ENCODE assay signal across 25 cellular contexts in the genomic region with DNA sequence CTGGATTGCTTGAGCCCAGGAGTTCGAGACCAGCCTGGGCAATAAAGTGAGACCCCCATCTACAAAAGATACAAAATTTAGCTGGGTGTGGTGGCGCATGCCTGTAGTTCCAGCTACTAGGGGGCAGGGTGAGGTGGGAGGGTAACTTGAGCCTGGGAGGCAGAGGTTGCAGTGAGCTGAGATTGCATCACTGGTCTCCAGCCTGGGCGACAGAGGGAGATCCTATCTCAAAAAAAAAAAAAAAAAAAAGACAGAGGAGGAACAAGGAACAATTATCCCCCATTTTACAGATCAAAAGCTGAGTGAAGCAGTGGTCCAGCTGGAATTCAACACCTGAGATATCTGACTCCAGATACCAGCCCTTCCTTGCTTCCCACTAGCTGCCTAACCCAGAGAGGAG. TPM values are rescaled to one million over a fixed set of nuclear protein-coding genes. Genes with fewer than 3 reads are reported as not detected.
A peak's percentile ranks its signal among the peaks of the same experiment; 100 is the strongest.
DNase-seq lines count a peak whose midpoint lies in the region; ATAC-seq, FAIRE-seq and TF ChIP-seq lines count a peak whose summit lies in the region.
"Had no signal": no experiment of that assay in that cellular context is flagged by ENCODE, and none has a peak within 500 bp of the region (broad histone marks: within the 10 kb centered on the region; RNA-seq: fewer than 3 reads in every experiment).

No MANE protein-coding gene starts in this region.

- no peak for FAIRE-seq in RCC 7860 (lab: Jason Lieb, UNC)
- FAIRE-seq: GM12891, urothelium cell line had no signal

- BruUV-seq in PC-9 (replicated peaks; lab: Mats Ljungman, UMichigan) = no TSS peak

- CTCF ChIA-PET in HEK293 (lab: Yijun Ruan, JAX) (interaction anchor here (0.7 to 1.3 kb wide), 4 partner anchors 22 to 178 kb away, joined by 3 read pairs; no protein-coding TSS in a partner anchor), PC-9 (lab: Charles Lee) (interaction anchor here (0.6 to 0.9 kb wide), 5 partner anchors 45 to 185 kb away, joined by 3 to 7 read pairs (median 3); no protein-coding TSS in a partner anchor)

- H3K4me1 ChIP-seq in HEK293 (ENCODE audit: control insufficient read depth, insufficient read depth, low read length) (0 out of 2 replicates have a peak, but pooled peaks cover 2% of the 10 kb centered on the region), PC-9 (replicated peaks; ENCODE audit: insufficient read depth) (peaks cover 45% of the 10 kb centered on the region)
- H3K4me1 ChIP-seq: testis had no signal

- intact Hi-C loops in PC-9 (cut with micrococcal nuclease; ENCODE audit: unreplicated experiment) = no loop called here
- intact Hi-C loops in sciatic nerve (cut with DNase I) = no loop called here

- peak; percentile 57 for ATAC-seq in sciatic nerve
- ATAC-seq: stimulated activated naive CD8-positive, alpha-beta T cell treated with anti-CD3 and anti-CD28 coated beads, Interleukin-15, Interleukin-2, amounts not matched to agents 100 U/mL and 50 U/mL, for 24 hours had no signal

- DNase-seq in PC-9 = peak; percentile 50 to 53
- peak; percentile 33 for DNase-seq in epithelial cell of esophagus (ENCODE audit: low read depth)
- no peak for DNase-seq in sciatic nerve (ENCODE audit: low spot score)
- no peak for DNase-seq in NCI-H524 (lab: John Stamatoyannopoulos, UW)
- no peak for DNase-seq in RCC 7860 (ENCODE audit: low spot score)
- no peak for DNase-seq in activated CD4-positive, alpha-beta T cell treated with anti-CD3 and anti-CD28 coated beads, Interleukin-2, amount 50 U/mL, for 1 hour
- DNase-seq: activated CD4-positive, alpha-beta T cell treated with anti-CD3 and anti-CD28 coated beads for 1 hour; activated CD8-positive, alpha-beta memory T cell treated with anti-CD3 and anti-CD28 coated beads for 24 hours; activated gamma-delta T cell treated with Interleukin-2 at 50 U/mL for 16 hours; cerebellar nuclear complex; dorsolateral prefrontal cortex; erythroblast; MG63; NCI-H1417; NCI-H2029 treated with DMSO at 0.1 percent for 48 hours; NCI-H82; stimulated activated naive CD8-positive, alpha-beta T cell treated with anti-CD3 and anti-CD28 coated beads, Interleukin-15, Interleukin-2, amounts not matched to agents 100 U/mL and 50 U/mL, for 24 hours had no signal

- H3K9me2 ChIP-seq in PC-9 (ENCODE audit: insufficient read depth) = no peaks in the 10 kb centered on the region
- H3K9me2 ChIP-seq: SK-N-SH had no signal

- H3K9me3 ChIP-seq in HEK293 (ENCODE audit: control insufficient read depth, insufficient read depth, low read depth, low read length) (no peaks in the 10 kb centered on the region), PC-9 (ENCODE audit: insufficient read depth, low read depth) (no peaks in the 10 kb centered on the region)
- H3K9me3 ChIP-seq: MG63, neutrophil, SK-N-SH, testis had no signal

- H3K27ac ChIP-seq in HEK293 (ENCODE audit: extremely low read depth, low read depth, low read length) (no peak overlapping the region), PC-9 (peak overlapping the region; percentile 85)
- H3K27ac ChIP-seq: dorsolateral prefrontal cortex, GM23248, neutrophil, testis had no signal

- H3K27me3 ChIP-seq in PC-9 (ENCODE audit: insufficient read depth, low read depth) = no peaks in the 10 kb centered on the region
- H3K27me3 ChIP-seq: MG63, neutrophil, testis had no signal

- H2AFZ ChIP-seq in PC-9 = no peak overlapping the region
- H2AFZ ChIP-seq: GM23248 had no signal

- no peaks in the 10 kb centered on the region for H3K36me3 ChIP-seq in HEK293 (ENCODE audit: control insufficient read depth in 2 of 2, insufficient read depth in 1 of 2, low read length in 2 of 2)
- no peaks in the 10 kb centered on the region for H3K36me3 ChIP-seq in PC-9 (ENCODE audit: low read depth)
- H3K36me3 ChIP-seq: MG63, neutrophil had no signal

- POLR2A ChIA-PET in HEK293 (lab: Yijun Ruan, JAX) (no interaction called here), PC-9 (lab: Charles Lee; ENCODE audit: unreplicated experiment) (interaction anchor here (0.6 kb wide), 1 partner anchor 28 kb away, joined by 5 read pairs; no protein-coding TSS in a partner anchor)

- no peaks in the 10 kb centered on the region for H4K20me1 ChIP-seq in PC-9 (ENCODE audit: insufficient read depth)

- TF ChIP-seq CTCF in HEK293 (tag by site-specific recombination; IDR thresholded peaks at IDR 0.05) (no peak), PC-9 (conservative IDR thresholded peaks at IDR 0.05) (no peak), epithelial cell of esophagus (IDR thresholded peaks at IDR 0.05; ENCODE audit: insufficient read depth, low read depth, low read length, missing control alignments) (no peak)

- H3K4me3 ChIP-seq in HEK293 (ENCODE audit: low read depth, low read length) (no peak overlapping the region), PC-9 (no peak overlapping the region), epithelial cell of esophagus (ENCODE audit: low read length) (no peak overlapping the region)
- H3K4me3 ChIP-seq: dorsolateral prefrontal cortex, GM23248, MG63, testis had no signal

- H3K4me2 ChIP-seq in PC-9 = peak overlapping the region; percentile 57
- H3K4me2 ChIP-seq: SK-N-SH had no signal

- no peaks in the 10 kb centered on the region for H3K79me2 ChIP-seq in PC-9 (ENCODE audit: low read depth)

- H3F3A ChIP-seq in PC-9 (ENCODE audit: insufficient read depth, low read depth) = peaks cover 30% of the 10 kb centered on the region

TF ChIP-seq in HEK293, 187 proteins besides CTCF, POLR2A, EP300 and RAD21 (continues in another document):
- no peak for TF ChIP-seq ZNF146 (tag by site-specific recombination; IDR thresholded peaks at IDR 0.05)
- no peak for TF ChIP-seq ZNF112 (tag by site-specific recombination; IDR thresholded peaks at IDR 0.05)
- TF ChIP-seq ZNF366 (tag by site-specific recombination; conservative IDR thresholded peaks at IDR 0.05) = no peak
- no peak for TF ChIP-seq YY2 (tag by site-specific recombination; IDR thresholded peaks at IDR 0.05)
- TF ChIP-seq, protein P1, sequence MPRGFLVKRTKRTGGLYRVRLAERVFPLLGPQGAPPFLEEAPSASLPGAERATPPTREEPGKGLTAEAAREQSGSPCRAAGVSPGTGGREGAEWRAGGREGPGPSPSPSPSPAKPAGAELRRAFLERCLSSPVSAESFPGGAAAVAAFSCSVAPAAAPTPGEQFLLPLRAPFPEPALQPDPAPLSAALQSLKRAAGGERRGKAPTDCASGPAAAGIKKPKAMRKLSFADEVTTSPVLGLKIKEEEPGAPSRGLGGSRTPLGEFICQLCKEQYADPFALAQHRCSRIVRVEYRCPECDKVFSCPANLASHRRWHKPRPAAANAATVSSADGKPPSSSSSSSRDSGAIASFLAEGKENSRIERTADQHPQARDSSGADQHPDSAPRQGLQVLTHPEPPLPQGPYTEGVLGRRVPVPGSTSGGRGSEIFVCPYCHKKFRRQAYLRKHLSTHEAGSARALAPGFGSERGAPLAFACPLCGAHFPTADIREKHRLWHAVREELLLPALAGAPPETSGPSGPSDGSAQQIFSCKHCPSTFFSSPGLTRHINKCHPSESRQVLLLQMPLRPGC (tag by site-specific recombination; IDR thresholded peaks at IDR 0.05) = no peak
- TF ChIP-seq, protein P2, sequence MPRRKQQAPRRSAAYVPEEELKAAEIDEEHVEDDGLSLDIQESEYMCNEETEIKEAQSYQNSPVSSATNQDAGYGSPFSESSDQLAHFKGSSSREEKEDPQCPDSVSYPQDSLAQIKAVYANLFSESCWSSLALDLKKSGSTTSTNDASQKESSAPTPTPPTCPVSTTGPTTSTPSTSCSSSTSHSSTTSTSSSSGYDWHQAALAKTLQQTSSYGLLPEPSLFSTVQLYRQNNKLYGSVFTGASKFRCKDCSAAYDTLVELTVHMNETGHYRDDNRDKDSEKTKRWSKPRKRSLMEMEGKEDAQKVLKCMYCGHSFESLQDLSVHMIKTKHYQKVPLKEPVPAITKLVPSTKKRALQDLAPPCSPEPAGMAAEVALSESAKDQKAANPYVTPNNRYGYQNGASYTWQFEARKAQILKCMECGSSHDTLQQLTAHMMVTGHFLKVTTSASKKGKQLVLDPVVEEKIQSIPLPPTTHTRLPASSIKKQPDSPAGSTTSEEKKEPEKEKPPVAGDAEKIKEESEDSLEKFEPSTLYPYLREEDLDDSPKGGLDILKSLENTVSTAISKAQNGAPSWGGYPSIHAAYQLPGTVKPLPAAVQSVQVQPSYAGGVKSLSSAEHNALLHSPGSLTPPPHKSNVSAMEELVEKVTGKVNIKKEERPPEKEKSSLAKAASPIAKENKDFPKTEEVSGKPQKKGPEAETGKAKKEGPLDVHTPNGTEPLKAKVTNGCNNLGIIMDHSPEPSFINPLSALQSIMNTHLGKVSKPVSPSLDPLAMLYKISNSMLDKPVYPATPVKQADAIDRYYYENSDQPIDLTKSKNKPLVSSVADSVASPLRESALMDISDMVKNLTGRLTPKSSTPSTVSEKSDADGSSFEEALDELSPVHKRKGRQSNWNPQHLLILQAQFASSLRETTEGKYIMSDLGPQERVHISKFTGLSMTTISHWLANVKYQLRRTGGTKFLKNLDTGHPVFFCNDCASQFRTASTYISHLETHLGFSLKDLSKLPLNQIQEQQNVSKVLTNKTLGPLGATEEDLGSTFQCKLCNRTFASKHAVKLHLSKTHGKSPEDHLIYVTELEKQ (tag by site-specific recombination; IDR thresholded peaks at IDR 0.05; ENCODE audit: borderline replicate concordance) = no peak
- TF ChIP-seq ZNF677 (tag by site-specific recombination; IDR thresholded peaks at IDR 0.05) = no peak
- peak; percentile 85 for TF ChIP-seq ZNF335 (tag by site-specific recombination; conservative IDR thresholded peaks at IDR 0.05)
- TF ChIP-seq OSR2 (tag by site-specific recombination; IDR thresholded peaks at IDR 0.05) = peak; percentile 66
- no peak for TF ChIP-seq ZFP3 (tag by site-specific recombination; IDR thresholded peaks at IDR 0.05; ENCODE audit: low read depth)
- TF ChIP-seq, protein P3, sequence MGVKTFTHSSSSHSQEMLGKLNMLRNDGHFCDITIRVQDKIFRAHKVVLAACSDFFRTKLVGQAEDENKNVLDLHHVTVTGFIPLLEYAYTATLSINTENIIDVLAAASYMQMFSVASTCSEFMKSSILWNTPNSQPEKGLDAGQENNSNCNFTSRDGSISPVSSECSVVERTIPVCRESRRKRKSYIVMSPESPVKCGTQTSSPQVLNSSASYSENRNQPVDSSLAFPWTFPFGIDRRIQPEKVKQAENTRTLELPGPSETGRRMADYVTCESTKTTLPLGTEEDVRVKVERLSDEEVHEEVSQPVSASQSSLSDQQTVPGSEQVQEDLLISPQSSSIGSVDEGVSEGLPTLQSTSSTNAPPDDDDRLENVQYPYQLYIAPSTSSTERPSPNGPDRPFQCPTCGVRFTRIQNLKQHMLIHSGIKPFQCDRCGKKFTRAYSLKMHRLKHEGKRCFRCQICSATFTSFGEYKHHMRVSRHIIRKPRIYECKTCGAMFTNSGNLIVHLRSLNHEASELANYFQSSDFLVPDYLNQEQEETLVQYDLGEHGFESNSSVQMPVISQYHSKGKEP (tag by site-specific recombination; IDR thresholded peaks at IDR 0.05) = no peak
- no peak for TF ChIP-seq ZNF16 (tag by site-specific recombination; IDR thresholded peaks at IDR 0.05; ENCODE audit: low read depth)

RNA-seq across cellular contexts. Expression of a gene that starts 34.8 kb away (rescaled TPM):
- total RNA-seq in PC-9 (2021) (0.10 TPM in 1 of 2 replicates, not detected in the other), sciatic nerve (7.2 TPM)
- total RNA-seq: myocyte had no signal

Comparison
In these comparisons a context has a peak if more than half of its experiments do, and no peak if none do; other contexts are left out.
1. DNase-seq: peak in PC-9 (2 of 2) and epithelial cell of esophagus (single experiment); none in sciatic nerve (single experiment), NCI-H524 (0 of 2), RCC 7860 (single experiment) and activated CD4-positive, alpha-beta T cell treated with anti-CD3 and anti-CD28 coated beads, Interleukin-2, amount 50 U/mL, for 1 hour (single experiment).